In genomic region chr12:15268927-15269552, GRCh38 we compare ENCODE assay signal across 8 cellular contexts. TPM values are rescaled to one million over a fixed set of nuclear protein-coding genes. Genes with fewer than 3 reads are reported as not detected.
DNase-seq lines count a peak whose midpoint lies in the region; ATAC-seq and TF ChIP-seq lines count a peak whose summit lies in the region.

No MANE protein-coding gene starts in this region.

- no peaks in the 10 kb centered on the region for H3K79me1 ChIP-seq in IMR-90 (ENCODE audit: low read depth in 1 of 2, low read length in 2 of 2)

- TF ChIP-seq EP300 in sigmoid colon (IDR thresholded peaks at IDR 0.05) = no peak

- H2AFZ ChIP-seq in IMR-90 (replicated peaks; ENCODE audit: low read length, poor library complexity) = no peak overlapping the region

- no peak overlapping the region for H4K91ac ChIP-seq in IMR-90 (ENCODE audit: insufficient read depth, low read depth, low read length)

- H3K9me3 Mint-ChIP-seq in activated naive CD4-positive, alpha-beta T cell treated with anti-CD3 and anti-CD28 coated beads, Interleukin-2, amount 10 ng/mL, durations not matched to agents 7 days and 5 days = no peaks in the 10 kb centered on the region

- CTCF ChIA-PET in IMR-90 (lab: Yijun Ruan, JAX) = interaction anchor here (0.6 to 1.3 kb wide), 3 partner anchors 48 to 314 kb away, joined by 3 to 4 read pairs (median 3); partner anchors contain the start of gene RERG
- CTCF ChIA-PET in activated naive CD4-positive, alpha-beta T cell treated with anti-CD3 and anti-CD28 coated beads, Interleukin-2, amount 10 ng/mL, durations not matched to agents 7 days and 5 days (lab: Charles Lee) = interaction anchor here (0.6 to 1.9 kb wide), 7 partner anchors 11 to 1117 kb away, joined by 3 to 7 read pairs (median 4); partner anchors contain the start of gene RERG

- peak; percentile 82 for ATAC-seq in GM21526 (IDR thresholded peaks at IDR 0.05; ENCODE audit: low FRiP score, unreplicated experiment)
- peak; percentile 87 for ATAC-seq in IMR-90 (ENCODE audit: low read depth)
- ATAC-seq in heart left ventricle = peak in 2 of 4 donors; percentile 46 to 61

- POLR2A ChIA-PET in IMR-90 (lab: Charles Lee; ENCODE audit: unreplicated experiment) = no interaction called here

- no peaks in the 10 kb centered on the region for H3K9me1 ChIP-seq in IMR-90 (ENCODE audit: insufficient read depth, low read length)

- H2BK120ac ChIP-seq in IMR-90 (ENCODE audit: low read depth, low read length) = no peak overlapping the region

- H3K18ac ChIP-seq in IMR-90 (ENCODE audit: low read depth, low read length) = no peak overlapping the region

- H2BK20ac ChIP-seq in IMR-90 (ENCODE audit: low read depth, low read length) = no peak overlapping the region

- H3K4me2 ChIP-seq in IMR-90 (ENCODE audit: low read depth, low read length) = no peak overlapping the region

- BruUV-seq in IMR-90 (replicated peaks; lab: Mats Ljungman, UMichigan) = no TSS peak

- H3K4ac ChIP-seq in IMR-90 (ENCODE audit: low read depth, low read length) = no peak overlapping the region

- no peak overlapping the region for H3K9ac ChIP-seq in IMR-90 (ENCODE audit: low read depth, low read length)

- intact Hi-C loops in IMR-90 (cut with micrococcal nuclease) = loop anchor here (1.0 to 5.0 kb wide), 5 partner anchors 42 to 639 kb away; no protein-coding TSS in a partner anchor
- intact Hi-C loops in heart left ventricle (cut with DNase I) = loop anchor here in 7 of 10 donors (2.0 to 10.0 kb wide), 5 partner anchors 42 to 544 kb away; partner anchors contain the start of gene RERG (in 1 of the 7)
- intact Hi-C loops in sigmoid colon (cut with DNase I) = loop anchor here (1.0 to 5.0 kb wide), 4 partner anchors 48 to 424 kb away; partner anchors contain the start of gene RERG

- H2AK5ac ChIP-seq in IMR-90 (ENCODE audit: low read depth, low read length) = no peak overlapping the region

- TF ChIP-seq CTCF in IMR-90 (conservative IDR thresholded peaks at IDR 0.05; ENCODE audit: low read depth, low read length) = peak; percentile 76
- peak; percentile 74 to 94 (median 82) for TF ChIP-seq CTCF in heart left ventricle (IDR thresholded peaks at IDR 0.05)
- peak; percentile 78 to 90 (median 84) for TF ChIP-seq CTCF in sigmoid colon (IDR thresholded peaks at IDR 0.05)

- peaks cover 6% of the 10 kb centered on the region for H3K27me3 Mint-ChIP-seq in activated naive CD4-positive, alpha-beta T cell treated with anti-CD3 and anti-CD28 coated beads, Interleukin-2, amount 10 ng/mL, durations not matched to agents 7 days and 5 days

- DNase-seq in GDM1 (lab: John Stamatoyannopoulos, UW) (peak; percentile 2), IMR-90 (peak; percentile 58), NOMO-1 treated with dmso at 0.1 percent for 144 hours (lab: John Stamatoyannopoulos, UW; ENCODE audit: unreplicated experiment) (peak; percentile 47), heart left ventricle (peak in 3 of 5 donors; percentile 15 to 28 (median 27)), sigmoid colon (peak; percentile 72), mesenteric fat pad (ENCODE audit: low spot score) (no peak)
- peak; percentile 48 for DNase-seq in activated naive CD4-positive, alpha-beta T cell treated with anti-CD3 and anti-CD28 coated beads, Interleukin-2, amount 10 ng/mL, durations not matched to agents 7 days and 5 days

- dilution Hi-C loops in IMR-90 (cut with HindIII; ENCODE audit: low sequenced_read_pairs, unreplicated experiment) = no loop called here

- no peaks in the 10 kb centered on the region for H3K4me1 Mint-ChIP-seq in activated naive CD4-positive, alpha-beta T cell treated with anti-CD3 and anti-CD28 coated beads, Interleukin-2, amount 10 ng/mL, durations not matched to agents 7 days and 5 days

- no peak overlapping the region for H4K5ac ChIP-seq in IMR-90 (ENCODE audit: low read depth, low read length)

- H3K36me3 ChIP-seq in IMR-90 (ENCODE audit: control insufficient read depth, insufficient read depth, low read length) (no peaks in the 10 kb centered on the region), heart left ventricle (no peaks in the 10 kb centered on the region), sigmoid colon (no peaks in the 10 kb centered on the region)

- H2BK5ac ChIP-seq in IMR-90 (ENCODE audit: low read depth, low read length, poor library complexity, severe bottlenecking) = no peak overlapping the region

- H3K27ac Mint-ChIP-seq in activated naive CD4-positive, alpha-beta T cell treated with anti-CD3 and anti-CD28 coated beads, Interleukin-2, amount 10 ng/mL, durations not matched to agents 7 days and 5 days = no peak overlapping the region

- no peak overlapping the region for H3K4me3 Mint-ChIP-seq in activated naive CD4-positive, alpha-beta T cell treated with anti-CD3 and anti-CD28 coated beads, Interleukin-2, amount 10 ng/mL, durations not matched to agents 7 days and 5 days

- no peak overlapping the region for H2AK9ac ChIP-seq in IMR-90 (replicated peaks; ENCODE audit: low read depth, low read length, poor library complexity)

- peak; percentile 61; the same call in 1 of the 2 replicates for TF ChIP-seq RAD21 in IMR-90 (IDR thresholded peaks at IDR 0.05; ENCODE audit: low read length)

- H3K23ac ChIP-seq in IMR-90 (ENCODE audit: low read depth, low read length) = no peak overlapping the region

- H3K9me3 ChIP-seq in IMR-90 (ENCODE audit: control insufficient read depth, insufficient read depth, low read length) (no peaks in the 10 kb centered on the region), heart left ventricle (no peaks in the 10 kb centered on the region), sigmoid colon (no peaks in the 10 kb centered on the region)

- H3K4me3 ChIP-seq in IMR-90 (ENCODE audit: insufficient read depth, low read depth, low read length) = no peak overlapping the region
- H3K4me3 ChIP-seq in heart left ventricle = no peak overlapping the region
- H3K4me3 ChIP-seq in sigmoid colon = no peak overlapping the region

- H3K14ac ChIP-seq in IMR-90 (replicated peaks; ENCODE audit: low read depth, low read length) = no peak overlapping the region

- H3K27ac ChIP-seq in IMR-90 (ENCODE audit: insufficient read depth, low read length) (no peak overlapping the region), heart left ventricle (no peak overlapping the region), sigmoid colon (peak overlapping the region in 2 of 4 donors; percentile 16 to 36)

- H3K56ac ChIP-seq in IMR-90 (ENCODE audit: extremely low read depth, insufficient read depth, low read length) = no peak overlapping the region

- H4K8ac ChIP-seq in IMR-90 (ENCODE audit: low read depth in 2 of 2, low read length in 2 of 2) = no peak overlapping the region

- in situ Hi-C loops in IMR-90 (cut with MboI; ENCODE audit: low sequenced_read_pairs) = no loop called here

- no peaks in the 10 kb centered on the region for H4K20me1 ChIP-seq in IMR-90 (ENCODE audit: insufficient read depth, low read length)

- H3K36me3 Mint-ChIP-seq in activated naive CD4-positive, alpha-beta T cell treated with anti-CD3 and anti-CD28 coated beads, Interleukin-2, amount 10 ng/mL, durations not matched to agents 7 days and 5 days = no peaks in the 10 kb centered on the region

- H3K27me3 ChIP-seq in IMR-90 (ENCODE audit: control insufficient read depth, insufficient read depth, low read length) (no peaks in the 10 kb centered on the region), heart left ventricle (peaks cover 0 to 8% (median 0%) of the 10 kb centered on the region in 9 donors), sigmoid colon (no peaks in the 10 kb centered on the region)

- H2BK15ac ChIP-seq in IMR-90 (ENCODE audit: low read depth, low read length) = no peak overlapping the region

- TF ChIP-seq POLR2A in IMR-90 (IDR thresholded peaks at IDR 0.05; ENCODE audit: low read depth, low read length) (no peak), heart left ventricle (IDR thresholded peaks at IDR 0.05) (no peak), sigmoid colon (IDR thresholded peaks at IDR 0.05) (no peak)

- H3K4me1 ChIP-seq in IMR-90 (ENCODE audit: control insufficient read depth, insufficient read depth, low read length) (no peaks in the 10 kb centered on the region), heart left ventricle (no peaks in the 10 kb centered on the region), sigmoid colon (peaks cover 0 to 15% (median 10%) of the 10 kb centered on the region in 4 donors)

- no CpG with 5 or more reads among the region's 2 CpGs for whole genome bisulfite sequencing in IMR-90 (ENCODE audit: extremely low coverage in 2 of 2, insufficient read length in 1 of 2), 2 experiments
- 0 to 2% (median 0%) methylated on average over 2 of the region's 2 CpGs for WGBS in heart left ventricle, 4 donors
- 0 to 1% methylated on average over 2 of the region's 2 CpGs for WGBS in sigmoid colon, 2 donors

TF ChIP-seq in IMR-90, 13 proteins besides CTCF, POLR2A, EP300 and RAD21:
- TF ChIP-seq MXI1 (IDR thresholded peaks at IDR 0.05; ENCODE audit: borderline replicate concordance, low read depth, low read length) (no peak), CEBPB (IDR thresholded peaks at IDR 0.05; ENCODE audit: low read depth, low read length) (no peak), FOS (IDR thresholded peaks at IDR 0.05; ENCODE audit: low read depth, low read length) (no peak), SMC3 (IDR thresholded peaks at IDR 0.05; ENCODE audit: low read depth, low read length) (peak; percentile 59)

RNA-seq across cellular contexts. Expression of gene RERG, which starts 47.8 kb away (rescaled TPM):
- not detected in 2 replicates for total RNA-seq in IMR-90 (2012; rRNA removed)
- not detected in 2 replicates for polyA plus RNA-seq in IMR-90 (2012; rRNA removed)
- polyA plus RNA-seq in IMR-90 (2012; cell fraction: cytosol; rRNA removed) = not detected in 2 replicates
- polyA plus RNA-seq in IMR-90 (2012; cell fraction: nucleus; rRNA removed; ENCODE audit: low replicate concordance) = not detected in 2 replicates
- total RNA-seq in heart left ventricle = 10 to 100 TPM in 1 of 9 donors, 1 to 10 TPM in 8; 2.9 to 17.7 (median 4.2) TPM
- polyA plus RNA-seq in heart left ventricle = 1 to 10 TPM; 3.7 to 5.3 TPM
- total RNA-seq in sigmoid colon = 100 to 1,000 TPM in 1 of 4 donors, 10 to 100 TPM in 3; 69.9 to 104 (median 78.3) TPM
- 1 to 10 TPM; 1.4 to 9.6 (median 4.8) TPM for polyA plus RNA-seq in sigmoid colon
- 15.9 TPM for total RNA-seq in mesenteric fat pad

RNA-seq across cellular contexts. Expression of gene PTPRO, which starts 53.3 kb away (rescaled TPM):
- total RNA-seq in IMR-90 (2012; rRNA removed) = under 0.01 and 0.18 TPM in 2 replicates
- polyA plus RNA-seq in IMR-90 (2012; rRNA removed) = 0.03 TPM in 1 of 2 replicates, not detected in the other
- polyA plus RNA-seq in IMR-90 (2012; cell fraction: cytosol; rRNA removed) = 0.01 TPM in 1 of 2 replicates, not detected in the other
- polyA plus RNA-seq in IMR-90 (2012; cell fraction: nucleus; rRNA removed; ENCODE audit: low replicate concordance) = 0.13 TPM in 1 of 2 replicates, not detected in the other
- total RNA-seq in heart left ventricle = 1 to 10 TPM in 2 of 9 donors, under 1 TPM in 7; 0.20 to 9.3 (median 0.62) TPM
- under 1 TPM; 0.27 to 0.33 TPM for polyA plus RNA-seq in heart left ventricle
- total RNA-seq in sigmoid colon = 1 to 10 TPM in 3 of 4 donors, under 1 TPM in 1; 0.99 to 2.1 (median 1.5) TPM
- polyA plus RNA-seq in sigmoid colon = 1 to 10 TPM; 1.2 to 8.5 (median 2.8) TPM
- total RNA-seq in mesenteric fat pad = 5.2 TPM
